ENCODE assay signal across 21 cellular contexts in genomic region chr11:37881741-37882140, GRCh38.
DNase-seq lines count a peak whose midpoint lies in the region; ATAC-seq, FAIRE-seq and TF ChIP-seq lines count a peak whose summit lies in the region.
"Had no signal": no experiment of that assay in that cellular context is flagged by ENCODE, and none has a peak within 500 bp of the region (broad histone marks: within the 10 kb centered on the region; RNA-seq: fewer than 3 reads in every experiment).

No MANE protein-coding gene starts in this region.

- H3K4me1 Mint-ChIP-seq in activated CD4-positive, alpha-beta T cell treated with anti-CD3 and anti-CD28 coated beads, Interleukin-2, amount 10 ng/mL, durations not matched to agents 7 days and 5 days, result no peaks in the 10 kb centered on the region
- H3K4me1 Mint-ChIP-seq: B cell; CD4-positive, CD25-positive, alpha-beta regulatory T cell; GM23338; H9 had no signal

- intact Hi-C loops in mammary epithelial cell (cut with micrococcal nuclease) (no loop called here), pancreas (cut with DNase I) (no loop called here)

- peaks cover 8% of the 10 kb centered on the region for H3K4me1 ChIP-seq in mammary epithelial cell (ENCODE audit: insufficient read depth, low read length)
- H3K4me1 ChIP-seq in foreskin keratinocyte, result peaks cover 4% of the 10 kb centered on the region
- no peaks in the 10 kb centered on the region for H3K4me1 ChIP-seq in pancreas
- H3K4me1 ChIP-seq: BLaER1, Caco-2 had no signal

- H3K27me3 ChIP-seq in mammary epithelial cell (ENCODE audit: insufficient read depth, low read length), result no peaks in the 10 kb centered on the region
- H3K27me3 ChIP-seq in foreskin keratinocyte, result no peaks in the 10 kb centered on the region
- no peaks in the 10 kb centered on the region for H3K27me3 ChIP-seq in pancreas
- H3K27me3 ChIP-seq: BLaER1 had no signal

- H3K27me3 Mint-ChIP-seq in activated CD4-positive, alpha-beta T cell treated with anti-CD3 and anti-CD28 coated beads, Interleukin-2, amount 10 ng/mL, durations not matched to agents 7 days and 5 days, result no peaks in the 10 kb centered on the region
- H3K27me3 Mint-ChIP-seq: B cell; CD4-positive, CD25-positive, alpha-beta regulatory T cell had no signal

- in situ Hi-C loops in mammary epithelial cell (cut with MboI; ENCODE audit: low sequenced_read_pairs in 2 of 2), result no loop called here

- H3K27ac ChIP-seq in mammary epithelial cell (ENCODE audit: insufficient read depth, low read depth, low read length) (peak overlapping the region; percentile 54), foreskin keratinocyte (peak overlapping the region; percentile 14), pancreas (no peak overlapping the region)
- H3K27ac ChIP-seq: 22Rv1, BLaER1, C4-2B had no signal

- peak overlapping the region; percentile 59 for H3K4me2 ChIP-seq in mammary epithelial cell (ENCODE audit: insufficient read depth, low read depth, low read length)
- H3K4me2 ChIP-seq: BLaER1, GM23338 had no signal

- H3K9ac ChIP-seq in mammary epithelial cell (ENCODE audit: insufficient read depth, low read length), result no peak overlapping the region
- H3K9ac ChIP-seq: BLaER1 had no signal

- H3K79me2 ChIP-seq in mammary epithelial cell (ENCODE audit: insufficient read depth, low read length), result no peaks in the 10 kb centered on the region

- peak overlapping the region in 1 of 3 experiments; percentile 19 for H3K4me3 ChIP-seq in mammary epithelial cell (replicated peaks in 1 of 3; ENCODE audit: insufficient read depth in 1 of 3, low read depth in 2 of 3, low read length in 3 of 3)
- no peak overlapping the region for H3K4me3 ChIP-seq in pancreas
- H3K4me3 ChIP-seq: BLaER1, GM12878, GM23338 had no signal

- no peak for DNase-seq in activated CD4-positive, alpha-beta T cell treated with anti-CD3 and anti-CD28 coated beads, Interleukin-2, amount 10 ng/mL, durations not matched to agents 7 days and 5 days
- no peak for DNase-seq in activated CD4-positive, alpha-beta T cell treated with anti-CD3 and anti-CD28 coated beads for 4 hours
- DNase-seq in mammary epithelial cell (peak; percentile 43), foreskin keratinocyte (peak; percentile 42 to 66), pancreas (no peak), GM03348 (ENCODE audit: low spot score) (no peak)
- DNase-seq: Caco-2; CD4-positive, CD25-positive, alpha-beta regulatory T cell; CD8-positive, alpha-beta T cell; DMS153; DND-41; H9 had no signal

- TF ChIP-seq CTCF in mammary epithelial cell (conservative IDR thresholded peaks at IDR 0.05 in 1 of 2, IDR thresholded peaks at IDR 0.05 in 1 of 2; ENCODE audit: extremely low read depth in 1 of 2, insufficient read depth in 1 of 2, low read depth in 1 of 2, low read length in 2 of 2), result no peak
- no peak for TF ChIP-seq CTCF in foreskin keratinocyte (conservative IDR thresholded peaks at IDR 0.05)
- TF ChIP-seq CTCF in pancreas (IDR thresholded peaks at IDR 0.05), result no peak

- FAIRE-seq in pancreas (lab: Jason Lieb, UNC), result no peak
- FAIRE-seq: G401.6, GM12878, GM19239 had no signal

- no peaks in the 10 kb centered on the region for H3K36me3 Mint-ChIP-seq in activated CD4-positive, alpha-beta T cell treated with anti-CD3 and anti-CD28 coated beads, Interleukin-2, amount 10 ng/mL, durations not matched to agents 7 days and 5 days (ENCODE audit: low read depth)
- H3K36me3 Mint-ChIP-seq: CD4-positive, CD25-positive, alpha-beta regulatory T cell; CD8-positive, alpha-beta T cell had no signal

- H3K4me3 Mint-ChIP-seq in activated CD4-positive, alpha-beta T cell treated with anti-CD3 and anti-CD28 coated beads, Interleukin-2, amount 10 ng/mL, durations not matched to agents 7 days and 5 days, result no peak overlapping the region
- H3K4me3 Mint-ChIP-seq: B cell; CD4-positive, CD25-positive, alpha-beta regulatory T cell; CD8-positive, alpha-beta T cell; GM23338; H9 had no signal

- POLR2A ChIA-PET in activated CD4-positive, alpha-beta T cell treated with anti-CD3 and anti-CD28 coated beads, Interleukin-2, amount 10 ng/mL, durations not matched to agents 7 days and 5 days (lab: Charles Lee), result no interaction called here

- H3K9me3 ChIP-seq in mammary epithelial cell (replicated peaks; ENCODE audit: insufficient read depth, low read length) (no peaks in the 10 kb centered on the region), pancreas (no peaks in the 10 kb centered on the region)
- H3K9me3 ChIP-seq: BLaER1, Caco-2 had no signal

- CTCF ChIA-PET in activated CD4-positive, alpha-beta T cell treated with anti-CD3 and anti-CD28 coated beads, Interleukin-2, amount 10 ng/mL, durations not matched to agents 7 days and 5 days (lab: Charles Lee), result no interaction called here
- CTCF ChIA-PET in mammary epithelial cell (lab: Charles Lee; ENCODE audit: low non-redundant PET), result no interaction called here

- BruUV-seq in mammary epithelial cell (replicated peaks; lab: Mats Ljungman, UMichigan), result no TSS peak

- H4K20me1 ChIP-seq in mammary epithelial cell (ENCODE audit: insufficient read depth, low read length), result no peaks in the 10 kb centered on the region
- H4K20me1 ChIP-seq: BLaER1 had no signal

- 5% methylated on average over 3 of the region's 3 CpGs for WGBS in mammary epithelial cell (ENCODE audit: low coverage, missing lambda C conversion rate)
- 53 to 70% methylated on average over 3 of the region's 3 CpGs for WGBS in pancreas, 2 donors

- peak overlapping the region; percentile 36 for H3K27ac Mint-ChIP-seq in activated CD4-positive, alpha-beta T cell treated with anti-CD3 and anti-CD28 coated beads, Interleukin-2, amount 10 ng/mL, durations not matched to agents 7 days and 5 days
- H3K27ac Mint-ChIP-seq: B cell; CD4-positive, CD25-positive, alpha-beta regulatory T cell; CD8-positive, alpha-beta T cell; GM23338; H9 had no signal

- no peaks in the 10 kb centered on the region for H3K36me3 ChIP-seq in mammary epithelial cell (ENCODE audit: insufficient read depth, low read length)
- H3K36me3 ChIP-seq in pancreas, result no peaks in the 10 kb centered on the region
- H3K36me3 ChIP-seq: BLaER1 had no signal

- dilution Hi-C loops in mammary epithelial cell (cut with HindIII; ENCODE audit: low sequenced_read_pairs), result no loop called here

- H2AFZ ChIP-seq in mammary epithelial cell (ENCODE audit: low read depth, low read length), result peak overlapping the region; percentile 75
- H2AFZ ChIP-seq: GM23338 had no signal

- ATAC-seq in foreskin keratinocyte (no peak), pancreas (no peak)
- ATAC-seq: CD8-positive, alpha-beta T cell; GM12878; GM23338; HCT116 had no signal

- H3K9me3 Mint-ChIP-seq in activated CD4-positive, alpha-beta T cell treated with anti-CD3 and anti-CD28 coated beads, Interleukin-2, amount 10 ng/mL, durations not matched to agents 7 days and 5 days, result no peaks in the 10 kb centered on the region
- H3K9me3 Mint-ChIP-seq: GM23338 had no signal

Comparison
In these comparisons a context has a peak if more than half of its experiments do, and no peak if none do; other contexts are left out.
1. DNase-seq: peak in mammary epithelial cell (single experiment) and foreskin keratinocyte (2 of 2); none in activated CD4-positive, alpha-beta T cell treated with anti-CD3 and anti-CD28 coated beads, Interleukin-2, amount 10 ng/mL, durations not matched to agents 7 days and 5 days (single experiment), activated CD4-positive, alpha-beta T cell treated with anti-CD3 and anti-CD28 coated beads for 4 hours (0 of 2), pancreas (0 of 6) and GM03348 (single experiment).
2. H3K27ac ChIP-seq: peak in mammary epithelial cell (single experiment) and foreskin keratinocyte (single experiment); none in pancreas (0 of 4).